ENCODE assay signal across 21 cellular contexts in genomic region chr18:34956663-34957062, GRCh38.
A peak's percentile ranks its signal among the peaks of the same experiment; 100 is the strongest.
DNase-seq lines count a peak whose midpoint lies in the region; ATAC-seq, FAIRE-seq and TF ChIP-seq lines count a peak whose summit lies in the region.
"Had no signal": no experiment of that assay in that cellular context is flagged by ENCODE, and none has a peak within 500 bp of the region (broad histone marks: within the 10 kb centered on the region; RNA-seq: fewer than 3 reads in every experiment).

No MANE protein-coding gene starts in this region.

- no peaks in the 10 kb centered on the region for H3K4me1 ChIP-seq in mesenchymal stem cell (ENCODE audit: control insufficient read depth, insufficient read depth, low read depth, low read length)
- peaks cover 0 to 15% (median 6%) of the 10 kb centered on the region in 4 donors for H3K4me1 ChIP-seq in tibial artery
- H3K4me1 ChIP-seq: prostate gland had no signal

- no peak overlapping the region for H2AFZ ChIP-seq in mesenchymal stem cell (ENCODE audit: low read depth, low read length)

- no peak overlapping the region for H3K4me2 ChIP-seq in mesenchymal stem cell (ENCODE audit: low read length, poor library complexity, severe bottlenecking)
- H3K4me2 ChIP-seq: neural progenitor cell had no signal

- H3K27me3 ChIP-seq in AG04450 (ENCODE audit: control insufficient read depth, insufficient read depth, low read length) (no peaks in the 10 kb centered on the region), bronchial epithelial cell (ENCODE audit: control insufficient read depth, insufficient read depth, low read length) (no peaks in the 10 kb centered on the region), mesenchymal stem cell (ENCODE audit: control insufficient read depth in 1 of 2, insufficient read depth in 1 of 2, low read length in 2 of 2) (peaks cover 0 to 3% of the 10 kb centered on the region in 2 experiments), tibial artery (no peaks in the 10 kb centered on the region)
- H3K27me3 ChIP-seq: MG63, neural progenitor cell, stomach, upper lobe of left lung had no signal

- H3K36me3 ChIP-seq in bronchial epithelial cell (ENCODE audit: control insufficient read depth, insufficient read depth, low read length) (no peaks in the 10 kb centered on the region), mesenchymal stem cell (ENCODE audit: control insufficient read depth in 1 of 2, insufficient read depth in 2 of 2, low read depth in 1 of 2, low read length in 2 of 2) (no peaks in the 10 kb centered on the region), tibial artery (no peaks in the 10 kb centered on the region)
- H3K36me3 ChIP-seq: MG63, neural progenitor cell, prostate gland, stomach, upper lobe of left lung had no signal

- POLR2A ChIA-PET in AG04450 (lab: Yijun Ruan, JAX), result interaction anchor here (0.7 kb wide), 1 partner anchor 28 kb away, joined by 3 read pairs; no protein-coding TSS in a partner anchor

- no peak overlapping the region for H4K91ac ChIP-seq in mesenchymal stem cell (ENCODE audit: low read length)

- H3K79me1 ChIP-seq in mesenchymal stem cell (replicated peaks; ENCODE audit: low read length, poor library complexity, severe bottlenecking), result no peaks in the 10 kb centered on the region

- no peak overlapping the region for H3K4ac ChIP-seq in mesenchymal stem cell (ENCODE audit: low read depth in 1 of 2, low read length in 2 of 2)

- intact Hi-C loops in tibial artery (cut with DNase I; ENCODE audit: low total_unique reads), result no loop called here

- no peak overlapping the region for H3K9ac ChIP-seq in mesenchymal stem cell (ENCODE audit: low read length)
- H3K9ac ChIP-seq: neural progenitor cell had no signal

- no peak for FAIRE-seq in bronchial epithelial cell (lab: Jason Lieb, UNC)
- FAIRE-seq: TTC549 had no signal

- H2AK5ac ChIP-seq in mesenchymal stem cell (ENCODE audit: low read length, severe bottlenecking), result no peak overlapping the region

- no peak overlapping the region for H3K18ac ChIP-seq in mesenchymal stem cell (ENCODE audit: low read depth in 1 of 2, low read length in 2 of 2)

- no peak overlapping the region for H2BK15ac ChIP-seq in mesenchymal stem cell (ENCODE audit: low read depth, poor library complexity, severe bottlenecking)

- DNase-seq in AG04450 (ENCODE audit: low read depth, low spot score) (peak; percentile 21), H4 (ENCODE audit: low spot score) (peak; percentile 45), bronchial epithelial cell (ENCODE audit: low read depth) (peak; percentile 44), mesenchymal stem cell (peak; percentile 78), activated T-cell treated with anti-CD3 and anti-CD28 coated beads for 4 hours (no peak), tibial artery (no peak)
- DNase-seq: CD4-positive, alpha-beta memory T cell; DMS79 treated with DMSO at 0.1 percent for 48 hours; MG63; NCI-H1436 treated with DMSO at 0.1 percent for 48 hours; Right ventricle myocardium superior; stimulated activated CD4-positive, alpha-beta T cell treated with anti-CD3 and anti-CD28 coated beads, Interleukin-12 subunit alpha, Interleukin-12 subunit beta, amount 100 ng/mL, for 4 hours; stomach; T-cell; upper lobe of left lung had no signal

- no peak overlapping the region for H2BK5ac ChIP-seq in mesenchymal stem cell (ENCODE audit: low read depth, low read length, poor library complexity, severe bottlenecking)

- H3K9me3 ChIP-seq in AG04450 (ENCODE audit: control insufficient read depth, insufficient read depth, low read length) (no peaks in the 10 kb centered on the region), mesenchymal stem cell (ENCODE audit: control insufficient read depth, low read length) (no peaks in the 10 kb centered on the region), tibial artery (no peaks in the 10 kb centered on the region)
- H3K9me3 ChIP-seq: MG63, prostate gland, stomach, upper lobe of left lung had no signal

- no peak overlapping the region for H3K14ac ChIP-seq in mesenchymal stem cell (ENCODE audit: low read length in 2 of 2)

- H3K4me3 ChIP-seq in AG04450 (ENCODE audit: low read depth, low read length) (no peak overlapping the region), bronchial epithelial cell (ENCODE audit: low read depth, low read length) (no peak overlapping the region), mesenchymal stem cell (ENCODE audit: insufficient read depth in 1 of 2, low read depth in 1 of 2, low read length in 2 of 2) (no peak overlapping the region), tibial artery (no peak overlapping the region)
- H3K4me3 ChIP-seq: MG63, neural progenitor cell, prostate gland, stomach, upper lobe of left lung had no signal

- CTCF ChIA-PET in AG04450 (lab: Charles Lee), result no interaction called here

- H2BK120ac ChIP-seq in mesenchymal stem cell (ENCODE audit: low read depth, low read length), result no peak overlapping the region

- H3K27ac ChIP-seq in AG04450 (ENCODE audit: low read depth, low read length) (no peak overlapping the region), mesenchymal stem cell (ENCODE audit: low read length, poor library complexity, severe bottlenecking) (no peak overlapping the region), tibial artery (no peak overlapping the region)
- H3K27ac ChIP-seq: neural progenitor cell, prostate gland, upper lobe of left lung had no signal

- TF ChIP-seq CTCF in AG04450 (IDR thresholded peaks at IDR 0.05; ENCODE audit: low read depth, low read length) (no peak), bronchial epithelial cell (IDR thresholded peaks at IDR 0.05; ENCODE audit: insufficient read depth, low read length, severe bottlenecking) (no peak), tibial artery (IDR thresholded peaks at IDR 0.05) (no peak)

- H3K23ac ChIP-seq in mesenchymal stem cell (ENCODE audit: low read length in 2 of 2), result no peak overlapping the region

- H4K8ac ChIP-seq in mesenchymal stem cell (ENCODE audit: low read length), result no peak overlapping the region

- H2BK12ac ChIP-seq in mesenchymal stem cell (ENCODE audit: low read length in 2 of 2), result no peak overlapping the region

- ATAC-seq in GM18511 (IDR thresholded peaks at IDR 0.05; ENCODE audit: unreplicated experiment) (no peak), GM18870 (IDR thresholded peaks at IDR 0.05; ENCODE audit: unreplicated experiment) (no peak)
- ATAC-seq: left lobe of liver, T-cell had no signal

Comparison
In these comparisons a context has a peak if more than half of its experiments do, and no peak if none do; other contexts are left out.
1. DNase-seq: peak in AG04450 (single experiment), H4 (single experiment), bronchial epithelial cell (single experiment) and mesenchymal stem cell (single experiment); none in activated T-cell treated with anti-CD3 and anti-CD28 coated beads for 4 hours (single experiment) and tibial artery (0 of 2).